ENCODE assay signal across 1 cellular context in the genomic region with DNA sequence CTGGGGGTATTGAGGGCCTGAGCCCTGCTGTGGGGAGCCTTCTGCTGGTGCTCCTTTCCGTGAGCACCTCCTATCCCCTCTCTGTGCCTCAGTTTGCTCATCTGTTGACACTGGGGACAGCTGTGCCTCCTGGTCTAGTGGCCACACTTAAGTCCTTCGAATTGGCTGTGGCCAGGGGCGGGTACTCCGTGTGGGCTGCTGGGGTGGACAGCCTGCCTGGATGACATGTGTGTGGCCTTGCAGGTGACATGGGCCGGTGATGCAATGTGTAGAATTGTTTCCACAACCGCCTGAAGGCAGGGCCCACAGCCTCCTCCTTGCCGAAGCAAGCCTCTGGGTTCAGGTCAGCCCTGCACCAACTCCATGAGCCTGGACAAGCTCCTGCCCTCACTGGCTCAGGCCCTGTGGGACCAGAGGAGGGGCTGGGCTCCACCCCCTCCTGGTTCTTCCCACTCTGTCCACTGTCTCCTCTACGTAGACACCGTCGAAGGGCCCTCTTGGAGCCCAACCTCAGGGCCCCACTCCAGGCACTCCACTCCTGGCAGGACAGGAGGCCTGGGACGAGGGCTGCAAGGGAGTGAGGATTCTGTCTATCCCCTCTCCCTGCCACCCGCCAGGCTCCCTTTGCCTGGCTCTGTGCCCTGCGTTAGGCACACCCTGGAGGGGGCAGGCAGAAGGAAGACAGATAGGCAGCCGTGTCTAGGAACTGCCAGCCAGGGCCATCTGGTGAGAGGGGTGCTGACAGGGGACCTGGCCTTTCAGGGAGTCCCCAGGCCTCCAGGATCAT.
A peak's percentile ranks its signal among the peaks of the same experiment; 100 is the strongest.
TF ChIP-seq lines count a peak whose summit lies in the region.

No MANE protein-coding gene starts in this region.

TF ChIP-seq in HepG2, 621 proteins besides CTCF, POLR2A, EP300 and RAD21 (continued from another document and continues in another):
- peak; percentile 96 for TF ChIP-seq ATF3 (CRISPR knock-in tag; IDR thresholded peaks at IDR 0.05)
- TF ChIP-seq, protein P1, sequence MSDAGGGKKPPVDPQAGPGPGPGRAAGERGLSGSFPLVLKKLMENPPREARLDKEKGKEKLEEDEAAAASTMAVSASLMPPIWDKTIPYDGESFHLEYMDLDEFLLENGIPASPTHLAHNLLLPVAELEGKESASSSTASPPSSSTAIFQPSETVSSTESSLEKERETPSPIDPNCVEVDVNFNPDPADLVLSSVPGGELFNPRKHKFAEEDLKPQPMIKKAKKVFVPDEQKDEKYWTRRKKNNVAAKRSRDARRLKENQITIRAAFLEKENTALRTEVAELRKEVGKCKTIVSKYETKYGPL (CRISPR knock-in tag; IDR thresholded peaks at IDR 0.05) = 0 out of 2 replicates have a peak, but pooled peaks have one; percentile 64
- TF ChIP-seq, protein P2, sequence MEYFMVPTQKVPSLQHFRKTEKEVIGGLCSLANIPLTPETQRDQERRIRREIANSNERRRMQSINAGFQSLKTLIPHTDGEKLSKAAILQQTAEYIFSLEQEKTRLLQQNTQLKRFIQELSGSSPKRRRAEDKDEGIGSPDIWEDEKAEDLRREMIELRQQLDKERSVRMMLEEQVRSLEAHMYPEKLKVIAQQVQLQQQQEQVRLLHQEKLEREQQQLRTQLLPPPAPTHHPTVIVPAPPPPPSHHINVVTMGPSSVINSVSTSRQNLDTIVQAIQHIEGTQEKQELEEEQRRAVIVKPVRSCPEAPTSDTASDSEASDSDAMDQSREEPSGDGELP (IDR thresholded peaks at IDR 0.05; ENCODE audit: borderline replicate concordance, low read depth) = peak; percentile 73; the same call in 1 of the 2 replicates
- TF ChIP-seq, protein P3, sequence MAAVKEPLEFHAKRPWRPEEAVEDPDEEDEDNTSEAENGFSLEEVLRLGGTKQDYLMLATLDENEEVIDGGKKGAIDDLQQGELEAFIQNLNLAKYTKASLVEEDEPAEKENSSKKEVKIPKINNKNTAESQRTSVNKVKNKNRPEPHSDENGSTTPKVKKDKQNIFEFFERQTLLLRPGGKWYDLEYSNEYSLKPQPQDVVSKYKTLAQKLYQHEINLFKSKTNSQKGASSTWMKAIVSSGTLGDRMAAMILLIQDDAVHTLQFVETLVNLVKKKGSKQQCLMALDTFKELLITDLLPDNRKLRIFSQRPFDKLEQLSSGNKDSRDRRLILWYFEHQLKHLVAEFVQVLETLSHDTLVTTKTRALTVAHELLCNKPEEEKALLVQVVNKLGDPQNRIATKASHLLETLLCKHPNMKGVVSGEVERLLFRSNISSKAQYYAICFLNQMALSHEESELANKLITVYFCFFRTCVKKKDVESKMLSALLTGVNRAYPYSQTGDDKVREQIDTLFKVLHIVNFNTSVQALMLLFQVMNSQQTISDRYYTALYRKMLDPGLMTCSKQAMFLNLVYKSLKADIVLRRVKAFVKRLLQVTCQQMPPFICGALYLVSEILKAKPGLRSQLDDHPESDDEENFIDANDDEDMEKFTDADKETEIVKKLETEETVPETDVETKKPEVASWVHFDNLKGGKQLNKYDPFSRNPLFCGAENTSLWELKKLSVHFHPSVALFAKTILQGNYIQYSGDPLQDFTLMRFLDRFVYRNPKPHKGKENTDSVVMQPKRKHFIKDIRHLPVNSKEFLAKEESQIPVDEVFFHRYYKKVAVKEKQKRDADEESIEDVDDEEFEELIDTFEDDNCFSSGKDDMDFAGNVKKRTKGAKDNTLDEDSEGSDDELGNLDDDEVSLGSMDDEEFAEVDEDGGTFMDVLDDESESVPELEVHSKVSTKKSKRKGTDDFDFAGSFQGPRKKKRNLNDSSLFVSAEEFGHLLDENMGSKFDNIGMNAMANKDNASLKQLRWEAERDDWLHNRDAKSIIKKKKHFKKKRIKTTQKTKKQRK (IDR thresholded peaks at IDR 0.05; ENCODE audit: low read length) = no peak
- TF ChIP-seq ZNF20 (CRISPR knock-in tag; IDR thresholded peaks at IDR 0.05) = no peak
- no peak for TF ChIP-seq NPAS2 (CRISPR knock-in tag; IDR thresholded peaks at IDR 0.05; ENCODE audit: borderline replicate concordance)
- peak; percentile 18; the same call in 1 of the 2 replicates for TF ChIP-seq ZBTB21 (CRISPR knock-in tag; IDR thresholded peaks at IDR 0.05)
- 0 out of 2 replicates have a peak, but pooled peaks have one; percentile 61 for TF ChIP-seq ZNF253 (CRISPR knock-in tag; IDR thresholded peaks at IDR 0.05; ENCODE audit: borderline replicate concordance)
- 0 out of 2 replicates have a peak, but pooled peaks have one; percentile 38 for TF ChIP-seq ZBTB43 (CRISPR knock-in tag; conservative IDR thresholded peaks at IDR 0.05)
- TF ChIP-seq PCBP2 (optimal IDR thresholded peaks at IDR 0.05; ENCODE audit: low read depth, low read length, poor library complexity, severe bottlenecking) = no peak
- TF ChIP-seq ZNF44 (CRISPR knock-in tag; IDR thresholded peaks at IDR 0.05) = no peak
- 0 out of 2 replicates have a peak, but pooled peaks have one; percentile 62 for TF ChIP-seq PLSCR1 (CRISPR knock-in tag; IDR thresholded peaks at IDR 0.05; ENCODE audit: borderline replicate concordance)
- peak; percentile 51; the same call in 1 of the 2 replicates for TF ChIP-seq ZNF792 (CRISPR knock-in tag; IDR thresholded peaks at IDR 0.05)
- TF ChIP-seq KMT2A (CRISPR knock-in tag; IDR thresholded peaks at IDR 0.05) = 0 out of 2 replicates have a peak, but pooled peaks have one; percentile 10
- TF ChIP-seq ARID3A (IDR thresholded peaks at IDR 0.05; ENCODE audit: low read depth, low read length) = no peak
- 0 out of 2 replicates have a peak, but pooled peaks have one; percentile 59 for TF ChIP-seq ZNF512B (CRISPR knock-in tag; IDR thresholded peaks at IDR 0.05; ENCODE audit: borderline replicate concordance)
- TF ChIP-seq MED8 (CRISPR knock-in tag; IDR thresholded peaks at IDR 0.05; ENCODE audit: insufficient replicate concordance) = peak; percentile 34
- TF ChIP-seq, protein P4, sequence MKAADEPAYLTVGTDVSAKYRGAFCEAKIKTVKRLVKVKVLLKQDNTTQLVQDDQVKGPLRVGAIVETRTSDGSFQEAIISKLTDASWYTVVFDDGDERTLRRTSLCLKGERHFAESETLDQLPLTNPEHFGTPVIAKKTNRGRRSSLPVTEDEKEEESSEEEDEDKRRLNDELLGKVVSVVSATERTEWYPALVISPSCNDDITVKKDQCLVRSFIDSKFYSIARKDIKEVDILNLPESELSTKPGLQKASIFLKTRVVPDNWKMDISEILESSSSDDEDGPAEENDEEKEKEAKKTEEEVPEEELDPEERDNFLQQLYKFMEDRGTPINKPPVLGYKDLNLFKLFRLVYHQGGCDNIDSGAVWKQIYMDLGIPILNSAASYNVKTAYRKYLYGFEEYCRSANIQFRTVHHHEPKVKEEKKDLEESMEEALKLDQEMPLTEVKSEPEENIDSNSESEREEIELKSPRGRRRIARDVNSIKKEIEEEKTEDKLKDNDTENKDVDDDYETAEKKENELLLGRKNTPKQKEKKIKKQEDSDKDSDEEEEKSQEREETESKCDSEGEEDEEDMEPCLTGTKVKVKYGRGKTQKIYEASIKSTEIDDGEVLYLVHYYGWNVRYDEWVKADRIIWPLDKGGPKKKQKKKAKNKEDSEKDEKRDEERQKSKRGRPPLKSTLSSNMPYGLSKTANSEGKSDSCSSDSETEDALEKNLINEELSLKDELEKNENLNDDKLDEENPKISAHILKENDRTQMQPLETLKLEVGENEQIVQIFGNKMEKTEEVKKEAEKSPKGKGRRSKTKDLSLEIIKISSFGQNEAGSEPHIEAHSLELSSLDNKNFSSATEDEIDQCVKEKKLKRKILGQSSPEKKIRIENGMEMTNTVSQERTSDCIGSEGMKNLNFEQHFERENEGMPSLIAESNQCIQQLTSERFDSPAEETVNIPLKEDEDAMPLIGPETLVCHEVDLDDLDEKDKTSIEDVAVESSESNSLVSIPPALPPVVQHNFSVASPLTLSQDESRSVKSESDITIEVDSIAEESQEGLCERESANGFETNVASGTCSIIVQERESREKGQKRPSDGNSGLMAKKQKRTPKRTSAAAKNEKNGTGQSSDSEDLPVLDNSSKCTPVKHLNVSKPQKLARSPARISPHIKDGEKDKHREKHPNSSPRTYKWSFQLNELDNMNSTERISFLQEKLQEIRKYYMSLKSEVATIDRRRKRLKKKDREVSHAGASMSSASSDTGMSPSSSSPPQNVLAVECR (CRISPR knock-in tag; IDR thresholded peaks at IDR 0.05; ENCODE audit: borderline replicate concordance) = peak; percentile 83
- TF ChIP-seq, protein P5, sequence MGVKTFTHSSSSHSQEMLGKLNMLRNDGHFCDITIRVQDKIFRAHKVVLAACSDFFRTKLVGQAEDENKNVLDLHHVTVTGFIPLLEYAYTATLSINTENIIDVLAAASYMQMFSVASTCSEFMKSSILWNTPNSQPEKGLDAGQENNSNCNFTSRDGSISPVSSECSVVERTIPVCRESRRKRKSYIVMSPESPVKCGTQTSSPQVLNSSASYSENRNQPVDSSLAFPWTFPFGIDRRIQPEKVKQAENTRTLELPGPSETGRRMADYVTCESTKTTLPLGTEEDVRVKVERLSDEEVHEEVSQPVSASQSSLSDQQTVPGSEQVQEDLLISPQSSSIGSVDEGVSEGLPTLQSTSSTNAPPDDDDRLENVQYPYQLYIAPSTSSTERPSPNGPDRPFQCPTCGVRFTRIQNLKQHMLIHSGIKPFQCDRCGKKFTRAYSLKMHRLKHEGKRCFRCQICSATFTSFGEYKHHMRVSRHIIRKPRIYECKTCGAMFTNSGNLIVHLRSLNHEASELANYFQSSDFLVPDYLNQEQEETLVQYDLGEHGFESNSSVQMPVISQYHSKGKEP (CRISPR knock-in tag; IDR thresholded peaks at IDR 0.05) = no peak
- peak; percentile 41 for TF ChIP-seq TEAD3 (CRISPR knock-in tag; optimal IDR thresholded peaks at IDR 0.05; ENCODE audit: borderline replicate concordance)
- TF ChIP-seq IRF2 (CRISPR knock-in tag; IDR thresholded peaks at IDR 0.05) = peak; percentile 14; the same call in 1 of the 2 replicates
- TF ChIP-seq ZNF549 (CRISPR knock-in tag; IDR thresholded peaks at IDR 0.05) = no peak
- TF ChIP-seq CEBPG (CRISPR knock-in tag; IDR thresholded peaks at IDR 0.05) = peak; percentile 98
- TF ChIP-seq KLF16 (CRISPR knock-in tag; IDR thresholded peaks at IDR 0.05) = peak in 1 of 2 experiments; percentile 91; a peak in 2 of 4 replicates
- no peak for TF ChIP-seq SIX1 (CRISPR knock-in tag; IDR thresholded peaks at IDR 0.05; ENCODE audit: borderline replicate concordance)
- TF ChIP-seq ZNF552 (CRISPR knock-in tag; IDR thresholded peaks at IDR 0.05; ENCODE audit: borderline replicate concordance) = peak; percentile 59; the same call in 1 of the 2 replicates
- TF ChIP-seq ZFP91 (CRISPR knock-in tag; IDR thresholded peaks at IDR 0.05; ENCODE audit: borderline replicate concordance) = peak; percentile 69
- TF ChIP-seq ZNF430 (CRISPR knock-in tag; IDR thresholded peaks at IDR 0.05) = peak; percentile 42; the same call in 1 of the 2 replicates
- no peak for TF ChIP-seq RFX5 (IDR thresholded peaks at IDR 0.05; ENCODE audit: low read depth, low read length)
- TF ChIP-seq NFYC (CRISPR knock-in tag; IDR thresholded peaks at IDR 0.05) = 0 out of 2 replicates have a peak, but pooled peaks have one; percentile 6
